ENCODE assay signal across 18 cellular contexts in genomic region chrX:2536974-2537373, GRCh38. TPM values are rescaled to one million over a fixed set of nuclear protein-coding genes. Genes with fewer than 3 reads are reported as not detected.
A peak's percentile ranks its signal among the peaks of the same experiment; 100 is the strongest.
DNase-seq lines count a peak whose midpoint lies in the region; ATAC-seq and TF ChIP-seq lines count a peak whose summit lies in the region.
"Had no signal": no experiment of that assay in that cellular context is flagged by ENCODE, and none has a peak within 500 bp of the region (broad histone marks: within the 10 kb centered on the region; RNA-seq: fewer than 3 reads in every experiment).

No MANE protein-coding gene starts in this region.

- H3K27ac Mint-ChIP-seq in nephron = peak overlapping the region; percentile 28 to 93 (median 88)
- H3K27ac Mint-ChIP-seq: CD4-positive, alpha-beta memory T cell had no signal

- ATAC-seq in Right ventricle myocardium inferior (peak; percentile 72), HG03045 (IDR thresholded peaks at IDR 0.05; ENCODE audit: unreplicated experiment) (no peak), GM18909 (IDR thresholded peaks at IDR 0.05; ENCODE audit: poor library complexity, unreplicated experiment) (no peak)

- no peaks in the 10 kb centered on the region for H3K36me3 ChIP-seq in right atrium auricular region
- no peaks in the 10 kb centered on the region for H3K36me3 ChIP-seq in testis (ENCODE audit: low read depth, missing control alignments)
- H3K36me3 ChIP-seq: BE2C, SJCRH30 had no signal

- no peaks in the 10 kb centered on the region for H3K4me1 ChIP-seq in right atrium auricular region
- H3K4me1 ChIP-seq in testis = no peaks in the 10 kb centered on the region
- H3K4me1 ChIP-seq: BE2C had no signal

- H3K4me3 Mint-ChIP-seq in nephron = peak overlapping the region in 2 of 3 experiments; percentile 27 to 31
- H3K4me3 Mint-ChIP-seq: CD4-positive, alpha-beta memory T cell had no signal

- TF ChIP-seq CTCF in right atrium auricular region (IDR thresholded peaks at IDR 0.05) (no peak), nephron (IDR thresholded peaks at IDR 0.05; ENCODE audit: unreplicated experiment in 3 of 3) (no peak), testis (IDR thresholded peaks at IDR 0.05) (no peak)

- H3K9me3 Mint-ChIP-seq in nephron = no peaks in the 10 kb centered on the region

- no peak overlapping the region for H3K27ac ChIP-seq in right atrium auricular region
- no peak overlapping the region for H3K27ac ChIP-seq in testis
- H3K27ac ChIP-seq: 22Rv1, SJCRH30 had no signal

- H3K4me1 Mint-ChIP-seq in nephron = peaks cover 21% of the 10 kb centered on the region
- H3K4me1 Mint-ChIP-seq: CD4-positive, alpha-beta memory T cell had no signal

- intact Hi-C loops in Right ventricle myocardium inferior (cut with DNase I) (no loop called here), testis (cut with DNase I; ENCODE audit: low total_unique reads) (no loop called here)

- H3K27me3 ChIP-seq in right atrium auricular region (no peaks in the 10 kb centered on the region), testis (no peaks in the 10 kb centered on the region)
- H3K27me3 ChIP-seq: BE2C, SJCRH30 had no signal

- no peaks in the 10 kb centered on the region for H3K36me3 Mint-ChIP-seq in nephron (ENCODE audit: low read depth)
- H3K36me3 Mint-ChIP-seq: CD4-positive, alpha-beta memory T cell had no signal

- 51 to 54% methylated on average over 5 of the region's 5 CpGs for WGBS in testis, 2 donors

- H3K27me3 Mint-ChIP-seq in nephron (ENCODE audit: low read depth) = no peaks in the 10 kb centered on the region

- H3K4me3 ChIP-seq in right atrium auricular region (no peak overlapping the region), testis (no peak overlapping the region)
- H3K4me3 ChIP-seq: SJCRH30 had no signal

- H3K9me3 ChIP-seq in right atrium auricular region (no peaks in the 10 kb centered on the region), testis (no peaks in the 10 kb centered on the region)
- H3K9me3 ChIP-seq: BE2C, SJCRH30 had no signal

- DNase-seq in Right ventricle myocardium inferior (ENCODE audit: missing footprints) (no peak), right atrium auricular region (ENCODE audit: low spot score) (no peak), globus pallidus (ENCODE audit: low spot score) (peak; percentile 32), testis (peak; percentile 23)
- no peak for DNase-seq in stimulated activated CD4-positive, alpha-beta T cell treated with anti-CD3 and anti-CD28 coated beads, Interleukin-4, amount 100 ng/mL, for 24 hours
- DNase-seq: BE2C; Calu3; CD4-positive, alpha-beta memory T cell; KBM-7; NCI-H1436; NCI-H226; NCI-H524 treated with DMSO at 0.1 percent for 48 hours; OCI-M1; SJCRH30 had no signal

- TF ChIP-seq POLR2A in testis (IDR thresholded peaks at IDR 0.05) = no peak

RNA-seq across cellular contexts. Expression of gene DHRSX, which starts 36.2 kb away (rescaled TPM):
- total RNA-seq in Right ventricle myocardium inferior = 31.0 TPM
- total RNA-seq in right atrium auricular region = 10 to 100 TPM; 19.9 to 21.9 TPM
- 10 to 100 TPM; 29.2 to 31.3 TPM for total RNA-seq in testis
- polyA plus RNA-seq in testis (ENCODE audit: insufficient read depth, low read depth, low replicate concordance) = 15.3 TPM

RNA-seq across cellular contexts. Expression of gene ZBED1, which starts 36.2 kb away (rescaled TPM):
- 64.8 TPM for total RNA-seq in Right ventricle myocardium inferior
- total RNA-seq in right atrium auricular region = 10 to 100 TPM; 40.7 to 42.0 TPM
- 10 to 100 TPM; 47.2 to 77.0 TPM for total RNA-seq in testis
- 24.2 TPM for polyA plus RNA-seq in testis (ENCODE audit: insufficient read depth, low read depth, low replicate concordance)

Comparison
In these comparisons a context has a peak if more than half of its experiments do, and no peak if none do; other contexts are left out.
1. DNase-seq: peak in globus pallidus (single experiment) and testis (single experiment); none in Right ventricle myocardium inferior (single experiment), right atrium auricular region (single experiment) and stimulated activated CD4-positive, alpha-beta T cell treated with anti-CD3 and anti-CD28 coated beads, Interleukin-4, amount 100 ng/mL, for 24 hours (single experiment).